Comparison of ENCODE assay signal across 2 cellular contexts in genomic region chr15:70791248-70791647, GRCh38.
A peak's percentile ranks its signal among the peaks of the same experiment; 100 is the strongest.
TF ChIP-seq lines count a peak whose summit lies in the region.

No MANE protein-coding gene starts in this region.

TF ChIP-seq in A549, 52 proteins besides CTCF, POLR2A, EP300 and RAD21:
- no peak for TF ChIP-seq MAZ (IDR thresholded peaks at IDR 0.05; ENCODE audit: borderline replicate concordance, low read depth, low read length)
- TF ChIP-seq FOSL2 (IDR thresholded peaks at IDR 0.05), result no peak
- no peak for TF ChIP-seq FOSL2 (CRISPR knock-in tag; IDR thresholded peaks at IDR 0.05)
- peak; percentile 4; the same call in 1 of the 2 replicates for TF ChIP-seq E2F6 (IDR thresholded peaks at IDR 0.05; ENCODE audit: borderline replicate concordance, low read depth)

TF ChIP-seq in IMR-90, 13 proteins besides CTCF, POLR2A, EP300 and RAD21:
- TF ChIP-seq MXI1 (IDR thresholded peaks at IDR 0.05; ENCODE audit: borderline replicate concordance, low read depth, low read length) (no peak), CEBPB (IDR thresholded peaks at IDR 0.05; ENCODE audit: low read depth, low read length) (no peak), MAZ (IDR thresholded peaks at IDR 0.05; ENCODE audit: borderline replicate concordance, low read depth, low read length) (no peak), CHD1 (IDR thresholded peaks at IDR 0.05; ENCODE audit: low read depth, low read length) (no peak), RFX5 (IDR thresholded peaks at IDR 0.05; ENCODE audit: low read depth, low read length) (no peak), SMC3 (IDR thresholded peaks at IDR 0.05; ENCODE audit: low read depth, low read length) (no peak), NFE2L2 (IDR thresholded peaks at IDR 0.05; ENCODE audit: low read depth, low read length) (no peak), RCOR1 (IDR thresholded peaks at IDR 0.05; ENCODE audit: insufficient replicate concordance, low read length) (no peak), BHLHE40 (IDR thresholded peaks at IDR 0.05; ENCODE audit: low read depth, low read length) (no peak), MAFK (IDR thresholded peaks at IDR 0.05; ENCODE audit: low read depth, low read length) (no peak)
- TF ChIP-seq, protein P1, sequence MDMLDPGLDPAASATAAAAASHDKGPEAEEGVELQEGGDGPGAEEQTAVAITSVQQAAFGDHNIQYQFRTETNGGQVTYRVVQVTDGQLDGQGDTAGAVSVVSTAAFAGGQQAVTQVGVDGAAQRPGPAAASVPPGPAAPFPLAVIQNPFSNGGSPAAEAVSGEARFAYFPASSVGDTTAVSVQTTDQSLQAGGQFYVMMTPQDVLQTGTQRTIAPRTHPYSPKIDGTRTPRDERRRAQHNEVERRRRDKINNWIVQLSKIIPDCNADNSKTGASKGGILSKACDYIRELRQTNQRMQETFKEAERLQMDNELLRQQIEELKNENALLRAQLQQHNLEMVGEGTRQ (IDR thresholded peaks at IDR 0.05; ENCODE audit: low read depth, low read length), result no peak
- TF ChIP-seq, protein P2, sequence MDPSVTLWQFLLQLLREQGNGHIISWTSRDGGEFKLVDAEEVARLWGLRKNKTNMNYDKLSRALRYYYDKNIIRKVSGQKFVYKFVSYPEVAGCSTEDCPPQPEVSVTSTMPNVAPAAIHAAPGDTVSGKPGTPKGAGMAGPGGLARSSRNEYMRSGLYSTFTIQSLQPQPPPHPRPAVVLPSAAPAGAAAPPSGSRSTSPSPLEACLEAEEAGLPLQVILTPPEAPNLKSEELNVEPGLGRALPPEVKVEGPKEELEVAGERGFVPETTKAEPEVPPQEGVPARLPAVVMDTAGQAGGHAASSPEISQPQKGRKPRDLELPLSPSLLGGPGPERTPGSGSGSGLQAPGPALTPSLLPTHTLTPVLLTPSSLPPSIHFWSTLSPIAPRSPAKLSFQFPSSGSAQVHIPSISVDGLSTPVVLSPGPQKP (IDR thresholded peaks at IDR 0.05; ENCODE audit: borderline replicate concordance, low read depth, low read length), result no peak
